ENCODE assay signal across 1 cellular context in the genomic region with DNA sequence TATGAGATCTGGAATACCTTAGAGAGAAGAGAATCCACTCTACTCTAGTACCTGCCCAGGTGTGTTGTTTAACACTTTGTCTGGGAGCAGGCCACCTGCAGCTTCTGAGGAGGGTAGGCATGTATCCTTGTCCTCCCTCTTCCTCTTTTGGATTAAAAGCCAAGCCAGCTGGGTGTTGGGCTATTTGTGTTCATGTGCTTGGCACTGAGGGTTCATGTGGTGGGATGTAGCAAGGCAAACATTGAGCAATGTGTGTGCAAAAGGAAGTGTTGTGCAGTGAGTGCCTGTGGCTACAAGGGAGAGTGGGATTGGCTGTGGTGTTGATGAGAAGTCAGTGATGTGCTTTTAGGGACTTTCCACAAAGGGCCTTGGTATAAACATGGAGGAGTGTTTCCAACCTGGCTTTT.
A peak's percentile ranks its signal among the peaks of the same experiment; 100 is the strongest.
TF ChIP-seq lines count a peak whose summit lies in the region.

No MANE protein-coding gene starts in this region.

TF ChIP-seq in HepG2, 621 proteins besides CTCF, POLR2A, EP300 and RAD21 (continued from another document and continues in another):
- TF ChIP-seq ZBTB10 (CRISPR knock-in tag; IDR thresholded peaks at IDR 0.05; ENCODE audit: borderline replicate concordance) (no peak), PLSCR1 (CRISPR knock-in tag; IDR thresholded peaks at IDR 0.05; ENCODE audit: borderline replicate concordance) (peak; percentile 68; the same call in 1 of the 2 replicates), TBX3 (IDR thresholded peaks at IDR 0.05; ENCODE audit: borderline replicate concordance) (peak; percentile 51; the same call in 1 of the 2 replicates), ZMYM4 (CRISPR knock-in tag; IDR thresholded peaks at IDR 0.05) (peak; percentile 94), EED (CRISPR knock-in tag; IDR thresholded peaks at IDR 0.05) (no peak), MED13 (CRISPR knock-in tag; IDR thresholded peaks at IDR 0.05) (no peak), ASH2L (IDR thresholded peaks at IDR 0.05; ENCODE audit: insufficient read length, low read depth, low read length) (peak; percentile 24), YEATS4 (CRISPR knock-in tag; IDR thresholded peaks at IDR 0.05; ENCODE audit: borderline replicate concordance) (peak; percentile 46; the same call in 1 of the 2 replicates), ZNF710 (CRISPR knock-in tag; IDR thresholded peaks at IDR 0.05; ENCODE audit: borderline replicate concordance) (peak; percentile 55; the same call in 1 of the 2 replicates), SRF (IDR thresholded peaks at IDR 0.05; ENCODE audit: low read depth, low read length) (no peak), ZNF546 (CRISPR knock-in tag; conservative IDR thresholded peaks at IDR 0.05) (no peak), TFDP2 (CRISPR knock-in tag; IDR thresholded peaks at IDR 0.05) (peak; percentile 51; the same call in 1 of the 2 replicates), ZNF264 (CRISPR knock-in tag; IDR thresholded peaks at IDR 0.05) (peak; percentile 71; the same call in 1 of the 2 replicates), CBX1 (IDR thresholded peaks at IDR 0.05; ENCODE audit: low read depth) (no peak), ZNF7 (CRISPR knock-in tag; IDR thresholded peaks at IDR 0.05) (peak; percentile 34; the same call in 1 of the 2 replicates), BHLHE40 (IDR thresholded peaks at IDR 0.05; ENCODE audit: low read length) (peak; percentile 68; the same call in 1 of the 2 replicates), PREB (CRISPR knock-in tag; IDR thresholded peaks at IDR 0.05) (no peak), JARID2 (CRISPR knock-in tag; IDR thresholded peaks at IDR 0.05; ENCODE audit: insufficient replicate concordance) (no peak), MATR3 (CRISPR knock-in tag; IDR thresholded peaks at IDR 0.05) (no peak), ISL2 (CRISPR knock-in tag; IDR thresholded peaks at IDR 0.05) (peak; percentile 84), ZNF891 (CRISPR knock-in tag; IDR thresholded peaks at IDR 0.05) (no peak), ZNF335 (CRISPR knock-in tag; IDR thresholded peaks at IDR 0.05) (peak; percentile 91), TCF7L2 (IDR thresholded peaks at IDR 0.05; ENCODE audit: low read depth, low read length) (no peak), ZBTB7B (CRISPR knock-in tag; IDR thresholded peaks at IDR 0.05) (peak; percentile 88), ZNF558 (CRISPR knock-in tag; IDR thresholded peaks at IDR 0.05; ENCODE audit: borderline replicate concordance) (peak; percentile 75; the same call in 1 of the 2 replicates), ZNF547 (CRISPR knock-in tag; IDR thresholded peaks at IDR 0.05) (0 out of 2 replicates have a peak, but pooled peaks have one; percentile 22), ZKSCAN5 (CRISPR knock-in tag; IDR thresholded peaks at IDR 0.05) (no peak), SIX1 (CRISPR knock-in tag; IDR thresholded peaks at IDR 0.05; ENCODE audit: borderline replicate concordance) (no peak; the same call in 1 of the 2 replicates), ZNF781 (CRISPR knock-in tag; IDR thresholded peaks at IDR 0.05; ENCODE audit: borderline replicate concordance, not compliant biosample characterization) (peak; percentile 73), ZNF782 (CRISPR knock-in tag; IDR thresholded peaks at IDR 0.05; ENCODE audit: borderline replicate concordance) (0 out of 2 replicates have a peak, but pooled peaks have one; percentile 77), ARID3A (IDR thresholded peaks at IDR 0.05; ENCODE audit: low read depth, low read length) (peak; percentile 25; the same call in 1 of the 2 replicates), KDM5A (IDR thresholded peaks at IDR 0.05; ENCODE audit: borderline replicate concordance, low read length) (no peak), KLF9 (CRISPR knock-in tag; IDR thresholded peaks at IDR 0.05; ENCODE audit: low read depth) (0 out of 2 replicates have a peak, but pooled peaks have one; percentile 36), ZNF431 (CRISPR knock-in tag; IDR thresholded peaks at IDR 0.05; ENCODE audit: borderline replicate concordance, low read depth) (peak; percentile 79), PAX8 (CRISPR knock-in tag; IDR thresholded peaks at IDR 0.05; ENCODE audit: borderline replicate concordance) (no peak), RELA (CRISPR knock-in tag; IDR thresholded peaks at IDR 0.05) (peak; percentile 98; the same call in 1 of the 2 replicates), ZNF660 (CRISPR knock-in tag; IDR thresholded peaks at IDR 0.05; ENCODE audit: borderline replicate concordance, low read depth) (no peak), ZNF34 (CRISPR knock-in tag; IDR thresholded peaks at IDR 0.05; ENCODE audit: borderline replicate concordance) (0 out of 2 replicates have a peak, but pooled peaks have one; percentile 79), NAIF1 (CRISPR knock-in tag; IDR thresholded peaks at IDR 0.05; ENCODE audit: borderline replicate concordance) (no peak), POLR2AphosphoS2 (IDR thresholded peaks at IDR 0.05; ENCODE audit: low read depth, low read length) (no peak), HNF4G (IDR thresholded peaks at IDR 0.05; ENCODE audit: borderline replicate concordance, low read depth, low read length) (no peak; the same call in 1 of the 2 replicates), HNF4G (CRISPR knock-in tag; IDR thresholded peaks at IDR 0.05; ENCODE audit: borderline replicate concordance, low read depth) (peak; percentile 80; the same call in 1 of the 2 replicates), PRPF4 (IDR thresholded peaks at IDR 0.05; ENCODE audit: low read depth, low read length, poor library complexity, severe bottlenecking) (no peak), ZFP37 (CRISPR knock-in tag; IDR thresholded peaks at IDR 0.05; ENCODE audit: borderline replicate concordance) (peak; percentile 89)
- TF ChIP-seq, protein P1, sequence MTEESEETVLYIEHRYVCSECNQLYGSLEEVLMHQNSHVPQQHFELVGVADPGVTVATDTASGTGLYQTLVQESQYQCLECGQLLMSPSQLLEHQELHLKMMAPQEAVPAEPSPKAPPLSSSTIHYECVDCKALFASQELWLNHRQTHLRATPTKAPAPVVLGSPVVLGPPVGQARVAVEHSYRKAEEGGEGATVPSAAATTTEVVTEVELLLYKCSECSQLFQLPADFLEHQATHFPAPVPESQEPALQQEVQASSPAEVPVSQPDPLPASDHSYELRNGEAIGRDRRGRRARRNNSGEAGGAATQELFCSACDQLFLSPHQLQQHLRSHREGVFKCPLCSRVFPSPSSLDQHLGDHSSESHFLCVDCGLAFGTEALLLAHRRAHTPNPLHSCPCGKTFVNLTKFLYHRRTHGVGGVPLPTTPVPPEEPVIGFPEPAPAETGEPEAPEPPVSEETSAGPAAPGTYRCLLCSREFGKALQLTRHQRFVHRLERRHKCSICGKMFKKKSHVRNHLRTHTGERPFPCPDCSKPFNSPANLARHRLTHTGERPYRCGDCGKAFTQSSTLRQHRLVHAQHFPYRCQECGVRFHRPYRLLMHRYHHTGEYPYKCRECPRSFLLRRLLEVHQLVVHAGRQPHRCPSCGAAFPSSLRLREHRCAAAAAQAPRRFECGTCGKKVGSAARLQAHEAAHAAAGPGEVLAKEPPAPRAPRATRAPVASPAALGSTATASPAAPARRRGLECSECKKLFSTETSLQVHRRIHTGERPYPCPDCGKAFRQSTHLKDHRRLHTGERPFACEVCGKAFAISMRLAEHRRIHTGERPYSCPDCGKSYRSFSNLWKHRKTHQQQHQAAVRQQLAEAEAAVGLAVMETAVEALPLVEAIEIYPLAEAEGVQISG (CRISPR knock-in tag; IDR thresholded peaks at IDR 0.05) = peak; percentile 84
- TF ChIP-seq, protein P2, sequence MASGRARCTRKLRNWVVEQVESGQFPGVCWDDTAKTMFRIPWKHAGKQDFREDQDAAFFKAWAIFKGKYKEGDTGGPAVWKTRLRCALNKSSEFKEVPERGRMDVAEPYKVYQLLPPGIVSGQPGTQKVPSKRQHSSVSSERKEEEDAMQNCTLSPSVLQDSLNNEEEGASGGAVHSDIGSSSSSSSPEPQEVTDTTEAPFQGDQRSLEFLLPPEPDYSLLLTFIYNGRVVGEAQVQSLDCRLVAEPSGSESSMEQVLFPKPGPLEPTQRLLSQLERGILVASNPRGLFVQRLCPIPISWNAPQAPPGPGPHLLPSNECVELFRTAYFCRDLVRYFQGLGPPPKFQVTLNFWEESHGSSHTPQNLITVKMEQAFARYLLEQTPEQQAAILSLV (CRISPR knock-in tag; IDR thresholded peaks at IDR 0.05; ENCODE audit: borderline replicate concordance) = peak; percentile 75; the same call in 1 of the 2 replicates
